ENCODE assay signal across 8 cellular contexts in genomic region chr17:6556121-6557039, GRCh38. TPM values are rescaled to one million over a fixed set of nuclear protein-coding genes. Genes with fewer than 3 reads are reported as not detected.
DNase-seq lines count a peak whose midpoint lies in the region; ATAC-seq and TF ChIP-seq lines count a peak whose summit lies in the region.

PITPNM3 (minus strand) TSS chr17:6556555; CDS start chr17:6556406, 149 bp downstream.

- peaks cover 10% of the 10 kb centered on the region for H3K4me1 Mint-ChIP-seq in CD14-positive monocyte

- H3K9me2 ChIP-seq in neural cell (ENCODE audit: insufficient read depth, low read length) = no peaks in the 10 kb centered on the region

- peak within 1 kb of the TSS; percentile 15 for H3K4me2 ChIP-seq in neural cell (ENCODE audit: low read length)

- H3K27me3 ChIP-seq in Panc1 (ENCODE audit: control insufficient read depth, insufficient read depth, low read length) (peaks cover 6% of the 10 kb centered on the region), neural cell (ENCODE audit: insufficient read depth, low read depth, low read length) (peaks cover 31% of the 10 kb centered on the region)

- POLR2A ChIA-PET in Panc1 (lab: Charles Lee) = no interaction called here

- H3K27ac ChIP-seq in Panc1 (ENCODE audit: low read length) (no peak within 1 kb of the TSS), neural cell (ENCODE audit: low read length) (no peak within 1 kb of the TSS)

- peak within 1 kb of the TSS; percentile 20 to 22; a peak in 3 of 4 replicates for H3K4me3 ChIP-seq in Panc1 (ENCODE audit: low read depth in 2 of 2, low read length in 2 of 2)
- peak within 1 kb of the TSS; percentile 68 for H3K4me3 ChIP-seq in epithelial cell of proximal tubule (ENCODE audit: low read depth, low read length)
- peak within 1 kb of the TSS; percentile 67 for H3K4me3 ChIP-seq in neural cell (ENCODE audit: low read length)

- H3K36me3 Mint-ChIP-seq in CD14-positive monocyte = peaks cover 0 to 7% of the 10 kb centered on the region in 2 donors

- peak; percentile 35; the same call in 1 of the 2 replicates for ATAC-seq in Panc1
- ATAC-seq in GM18519 (IDR thresholded peaks at IDR 0.05; ENCODE audit: low FRiP score, unreplicated experiment) = no peak
- ATAC-seq in HG03175 (IDR thresholded peaks at IDR 0.05; ENCODE audit: unreplicated experiment) = no peak
- ATAC-seq in GM19351 (IDR thresholded peaks at IDR 0.05; ENCODE audit: unreplicated experiment) = no peak

- CTCF ChIA-PET in Panc1 (lab: Charles Lee) = no interaction called here

- intact Hi-C loops in CD14-positive monocyte (cut with micrococcal nuclease) = no loop called here
- intact Hi-C loops in Panc1 (cut with micrococcal nuclease; ENCODE audit: unreplicated experiment) = no loop called here

- no peak for TF ChIP-seq CTCF in CD14-positive monocyte (IDR thresholded peaks at IDR 0.05)
- no peak for TF ChIP-seq CTCF in Panc1 (IDR thresholded peaks at IDR 0.05)
- TF ChIP-seq CTCF in epithelial cell of proximal tubule (conservative IDR thresholded peaks at IDR 0.05; ENCODE audit: low read depth, low read length) = no peak
- no peak for TF ChIP-seq CTCF in neural cell (IDR thresholded peaks at IDR 0.05; ENCODE audit: poor library complexity, severe bottlenecking)

- H3K36me3 ChIP-seq in Panc1 (ENCODE audit: control insufficient read depth, insufficient read depth, low read length) = no peaks in the 10 kb centered on the region
- H3K36me3 ChIP-seq in neural cell (ENCODE audit: insufficient read depth, low read length) = no peaks in the 10 kb centered on the region

- DNase-seq in CD14-positive monocyte (ENCODE audit: low spot score) (no peak), Panc1 (ENCODE audit: low read depth, low spot score) (no peak), epithelial cell of proximal tubule (ENCODE audit: low read depth) (no peak), CD1c-positive myeloid dendritic cell (ENCODE audit: extremely low spot score) (no peak)

- no TSS peak for BruUV-seq in Panc1 (replicated peaks; lab: Mats Ljungman, UMichigan)

- no peaks in the 10 kb centered on the region for H3K79me2 ChIP-seq in neural cell (replicated peaks; ENCODE audit: insufficient read depth, low read length)

- TF ChIP-seq EP300 in neural cell (conservative IDR thresholded peaks at IDR 0.05; ENCODE audit: poor library complexity, severe bottlenecking) = no peak

- H3K9me3 Mint-ChIP-seq in CD14-positive monocyte = peaks cover 1 to 24% (median 7%) of the 10 kb centered on the region in 7 donors

- in situ Hi-C loops in Panc1 (cut with HindIII; ENCODE audit: low pct_unique_long_range_greater_than_20kb, low sequenced_read_pairs) = no loop called here

- H3K27ac Mint-ChIP-seq in CD14-positive monocyte = no peak within 1 kb of the TSS

- H2AFZ ChIP-seq in neural cell (ENCODE audit: low read depth, low read length) = no peak within 1 kb of the TSS

- peak within 1 kb of the TSS; percentile 55 for H3K9ac ChIP-seq in neural cell (ENCODE audit: low read length)

- H3K4me3 Mint-ChIP-seq in CD14-positive monocyte = peak within 1 kb of the TSS; percentile 58 to 83

- no peaks in the 10 kb centered on the region for H3F3A ChIP-seq in neural cell (ENCODE audit: insufficient read depth, low read length, poor library complexity, severe bottlenecking)

- H3K27me3 Mint-ChIP-seq in CD14-positive monocyte (ENCODE audit: low read depth in 3 of 3) = peaks cover 68 to 81% (median 77%) of the 10 kb centered on the region in 3 donors

- no peak for TF ChIP-seq RAD21 in neural cell (conservative IDR thresholded peaks at IDR 0.05)

- H3K9me3 ChIP-seq in Panc1 (ENCODE audit: control insufficient read depth, insufficient read depth, low read depth, low read length) (no peaks in the 10 kb centered on the region), neural cell (ENCODE audit: low read length) (no peaks in the 10 kb centered on the region)

- H4K20me1 ChIP-seq in neural cell (ENCODE audit: insufficient read depth) = no peaks in the 10 kb centered on the region

- no peaks in the 10 kb centered on the region; the same call in 1 of the 2 replicates for H3K4me1 ChIP-seq in Panc1 (ENCODE audit: control insufficient read depth, insufficient read depth, low read length)

TF ChIP-seq in neural cell, 6 proteins besides CTCF, POLR2A, EP300 and RAD21:
- TF ChIP-seq EZH2 (IDR thresholded peaks at IDR 0.05; ENCODE audit: borderline replicate concordance, insufficient read depth, low read length, poor library complexity, severe bottlenecking) (no peak), TAF1 (IDR thresholded peaks at IDR 0.05; ENCODE audit: low read depth) (no peak), SMC3 (conservative IDR thresholded peaks at IDR 0.05; ENCODE audit: poor library complexity) (no peak), REST (IDR thresholded peaks at IDR 0.05; ENCODE audit: borderline replicate concordance) (no peak), POLR2AphosphoS5 (IDR thresholded peaks at IDR 0.05) (no peak), MXI1 (conservative IDR thresholded peaks at IDR 0.05; ENCODE audit: poor library complexity, severe bottlenecking) (no peak)

RNA-seq across cellular contexts. Expression of gene PITPNM3, which starts in this region (rescaled TPM):
- polyA plus RNA-seq in CD14-positive monocyte (not detected), neural cell (2.7 and 3.0 TPM in 2 replicates)
- total RNA-seq in Panc1 (2021; ENCODE audit: unreplicated experiment) (0.44 TPM), epithelial cell of proximal tubule (0.65 and 1.3 TPM in 2 replicates)
- polyA plus RNA-seq in Panc1 (2012; ENCODE audit: insufficient read length) = 0.17 TPM
- polyA minus RNA-seq in neural cell = 2.9 and 3.2 TPM in 2 replicates

Comparison
In these comparisons a context has a peak if more than half of its experiments do, and no peak if none do; other contexts are left out.
1. Peak in ATAC-seq and H3K4me3 ChIP-seq in Panc1; RNA of the gene not detected or under 1 TPM.